ENCODE assay signal across 14 cellular contexts in the genomic region with DNA sequence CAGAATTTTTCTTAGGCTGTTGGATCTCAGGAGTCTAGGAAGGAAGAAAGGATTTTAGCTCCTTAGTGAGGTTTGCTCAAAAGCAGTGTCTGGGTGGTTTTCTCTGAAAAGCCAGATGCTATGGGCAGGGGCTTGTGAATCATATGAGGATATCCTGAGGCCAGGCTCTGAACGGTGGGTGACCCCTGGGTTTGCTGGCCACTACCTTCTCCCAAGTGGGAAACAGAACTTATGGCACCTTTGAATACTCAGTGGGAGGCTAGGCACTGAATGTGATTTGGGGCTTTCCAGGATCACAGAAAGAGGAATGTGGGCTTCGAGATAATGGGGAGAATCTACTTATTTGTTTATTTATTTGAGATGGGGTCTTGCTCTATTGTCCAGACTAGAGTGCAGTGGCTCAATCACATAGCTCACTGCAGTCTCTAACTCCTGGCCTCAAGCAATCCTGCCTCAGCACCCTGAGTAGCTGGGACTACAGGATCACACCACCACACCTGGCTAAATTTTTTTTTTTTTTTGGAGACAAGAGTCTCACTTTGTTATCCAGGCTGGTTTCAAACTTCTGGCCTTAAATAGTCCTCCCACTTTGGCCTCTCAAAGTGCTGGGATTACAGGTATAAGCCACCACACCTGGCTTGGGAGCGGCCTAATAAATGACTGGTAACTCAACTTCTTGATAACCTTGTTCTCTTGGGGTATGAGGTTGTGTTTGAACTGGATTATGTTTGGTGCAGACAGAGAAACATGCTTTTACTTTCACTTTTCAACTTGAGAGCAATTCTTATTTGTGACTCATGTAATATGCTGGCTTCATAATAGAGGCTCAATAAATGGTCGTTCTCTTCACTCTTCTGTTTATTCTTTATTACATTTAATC.
DNase-seq lines count a peak whose midpoint lies in the region; ATAC-seq and TF ChIP-seq lines count a peak whose summit lies in the region.
"Had no signal": no experiment of that assay in that cellular context is flagged by ENCODE, and none has a peak within 500 bp of the region (broad histone marks: within the 10 kb centered on the region; RNA-seq: fewer than 3 reads in every experiment).

No MANE protein-coding gene starts in this region.

- H3K4me3 ChIP-seq in hepatocyte (no peak overlapping the region), testis (no peak overlapping the region)
- H3K4me3 ChIP-seq: A549 had no signal

- no peaks in the 10 kb centered on the region for H3K36me3 ChIP-seq in hepatocyte (replicated peaks; ENCODE audit: insufficient read depth, low read depth)
- H3K36me3 ChIP-seq in testis (ENCODE audit: low read depth, missing control alignments) = no peaks in the 10 kb centered on the region

- DNase-seq in activated CD4-positive, alpha-beta T cell treated with anti-CD3 and anti-CD28 coated beads, Interleukin-2, amount 10 ng/mL, durations not matched to agents 24 days and 14 days = peak; percentile 56
- DNase-seq in activated CD4-positive, alpha-beta T cell treated with anti-CD3 and anti-CD28 coated beads, Interleukin-2, amount 50 U/mL, for 4 hours = no peak
- DNase-seq in activated CD8-positive, alpha-beta T cell treated with anti-CD3 and anti-CD28 coated beads for 36 hours = no peak
- DNase-seq in hepatocyte (ENCODE audit: low spot score) = no peak
- no peak for DNase-seq in testis
- no peak for DNase-seq in stimulated activated CD4-positive, alpha-beta T cell treated with anti-CD3 and anti-CD28 coated beads, Interleukin-15, amount 100 ng/mL, for 24 hours
- DNase-seq in activated CD4-positive, CD25-positive, alpha-beta regulatory T cell treated with anti-CD3 and anti-CD28 coated beads, Interleukin-2, amount 50 U/mL, for 72 hours = no peak
- DNase-seq in stimulated activated CD4-positive, alpha-beta T cell treated with anti-CD3 and anti-CD28 coated beads, Interleukin-4, amount 100 ng/mL, for 1 hour = no peak
- DNase-seq: anterior cingulate cortex, immature natural killer cell, NCI-H2081, T-helper 17 cell had no signal

- intact Hi-C loops in activated CD4-positive, alpha-beta T cell treated with anti-CD3 and anti-CD28 coated beads, Interleukin-2, amount 10 ng/mL, durations not matched to agents 24 days and 14 days (cut with micrococcal nuclease) = no loop called here
- intact Hi-C loops in activated CD8-positive, alpha-beta T cell treated with anti-CD3 and anti-CD28 coated beads for 36 hours (cut with micrococcal nuclease) = no loop called here
- intact Hi-C loops in testis (cut with DNase I; ENCODE audit: low total_unique reads) = no loop called here

- no peaks in the 10 kb centered on the region for H4K20me1 ChIP-seq in hepatocyte (ENCODE audit: insufficient read depth, poor library complexity, severe bottlenecking)

- no peaks in the 10 kb centered on the region for H3K4me1 ChIP-seq in hepatocyte (ENCODE audit: insufficient read depth)
- H3K4me1 ChIP-seq in testis = peaks cover 23% of the 10 kb centered on the region
- H3K4me1 ChIP-seq: A549 had no signal

- CTCF ChIA-PET in activated CD8-positive, alpha-beta T cell treated with anti-CD3 and anti-CD28 coated beads for 36 hours (lab: Charles Lee) = interaction anchor here (0.8 kb wide), 1 partner anchor 1496 kb away, joined by 3 read pairs; no protein-coding TSS in a partner anchor

- POLR2A ChIA-PET in activated CD8-positive, alpha-beta T cell treated with anti-CD3 and anti-CD28 coated beads for 36 hours (lab: Charles Lee) = no interaction called here

- H3K27me3 ChIP-seq in hepatocyte (peaks cover 6% of the 10 kb centered on the region), testis (no peaks in the 10 kb centered on the region)

- H3K9me2 ChIP-seq in hepatocyte (replicated peaks; ENCODE audit: insufficient read depth) = no peaks in the 10 kb centered on the region

- H3K27ac Mint-ChIP-seq in activated CD4-positive, alpha-beta T cell treated with anti-CD3 and anti-CD28 coated beads, Interleukin-2, amount 10 ng/mL, durations not matched to agents 24 days and 14 days = no peak overlapping the region
- H3K27ac Mint-ChIP-seq in activated CD8-positive, alpha-beta T cell treated with anti-CD3 and anti-CD28 coated beads for 36 hours = no peak overlapping the region
- H3K27ac Mint-ChIP-seq: immature natural killer cell, T-helper 17 cell had no signal

- H3K36me3 Mint-ChIP-seq in activated CD4-positive, alpha-beta T cell treated with anti-CD3 and anti-CD28 coated beads, Interleukin-2, amount 10 ng/mL, durations not matched to agents 24 days and 14 days (ENCODE audit: low read depth) = no peaks in the 10 kb centered on the region
- peaks cover 2% of the 10 kb centered on the region for H3K36me3 Mint-ChIP-seq in activated CD8-positive, alpha-beta T cell treated with anti-CD3 and anti-CD28 coated beads for 36 hours (ENCODE audit: low read depth)
- H3K36me3 Mint-ChIP-seq: immature natural killer cell had no signal

- no peak for TF ChIP-seq POLR2A in testis (IDR thresholded peaks at IDR 0.05)

- no peaks in the 10 kb centered on the region for H3K79me2 ChIP-seq in hepatocyte

- H3K4me1 Mint-ChIP-seq in activated CD4-positive, alpha-beta T cell treated with anti-CD3 and anti-CD28 coated beads, Interleukin-2, amount 10 ng/mL, durations not matched to agents 24 days and 14 days = peaks cover 6% of the 10 kb centered on the region
- peaks cover 4% of the 10 kb centered on the region for H3K4me1 Mint-ChIP-seq in activated CD8-positive, alpha-beta T cell treated with anti-CD3 and anti-CD28 coated beads for 36 hours (ENCODE audit: low read depth)
- H3K4me1 Mint-ChIP-seq: neural crest cell had no signal

- H2AFZ ChIP-seq in hepatocyte = no peak overlapping the region

- TF ChIP-seq CTCF in activated CD8-positive, alpha-beta T cell treated with anti-CD3 and anti-CD28 coated beads for 36 hours (IDR thresholded peaks at IDR 0.05) = no peak
- TF ChIP-seq CTCF in hepatocyte (IDR thresholded peaks at IDR 0.05; ENCODE audit: poor library complexity) = no peak
- TF ChIP-seq CTCF in testis (IDR thresholded peaks at IDR 0.05) = no peak

- H3K9me3 ChIP-seq in hepatocyte (ENCODE audit: low read depth) (peaks cover 7% of the 10 kb centered on the region), testis (no peaks in the 10 kb centered on the region)

- ATAC-seq in activated CD8-positive, alpha-beta T cell treated with anti-CD3 and anti-CD28 coated beads for 36 hours = peak; percentile 51
- ATAC-seq: A549, T-helper 17 cell had no signal

- WGBS in hepatocyte (ENCODE audit: low lambda C conversion rate, missing lambda C conversion rate) = 80% methylated on average over 4 of the region's 4 CpGs
- 59 to 67% methylated on average over 4 of the region's 4 CpGs for WGBS in testis, 2 donors

- H3K9me3 Mint-ChIP-seq in activated CD4-positive, alpha-beta T cell treated with anti-CD3 and anti-CD28 coated beads, Interleukin-2, amount 10 ng/mL, durations not matched to agents 24 days and 14 days = peaks cover 7% of the 10 kb centered on the region
- H3K9me3 Mint-ChIP-seq in activated CD8-positive, alpha-beta T cell treated with anti-CD3 and anti-CD28 coated beads for 36 hours = peaks cover 6% of the 10 kb centered on the region

- H3K27ac ChIP-seq in hepatocyte (peak overlapping the region; percentile 41), testis (peak overlapping the region; percentile 46 to 87)
- H3K27ac ChIP-seq: A549 had no signal

- no peak overlapping the region for H3K4me2 ChIP-seq in hepatocyte
- H3K4me2 ChIP-seq: A549 had no signal

- no peak overlapping the region for H3K4me3 Mint-ChIP-seq in activated CD4-positive, alpha-beta T cell treated with anti-CD3 and anti-CD28 coated beads, Interleukin-2, amount 10 ng/mL, durations not matched to agents 24 days and 14 days
- no peak overlapping the region for H3K4me3 Mint-ChIP-seq in activated CD8-positive, alpha-beta T cell treated with anti-CD3 and anti-CD28 coated beads for 36 hours
- H3K4me3 Mint-ChIP-seq: immature natural killer cell, neural crest cell, T-helper 17 cell had no signal

- H3K27me3 Mint-ChIP-seq in activated CD4-positive, alpha-beta T cell treated with anti-CD3 and anti-CD28 coated beads, Interleukin-2, amount 10 ng/mL, durations not matched to agents 24 days and 14 days = peaks cover 3% of the 10 kb centered on the region
- H3K27me3 Mint-ChIP-seq in activated CD8-positive, alpha-beta T cell treated with anti-CD3 and anti-CD28 coated beads for 36 hours = peaks cover 18% of the 10 kb centered on the region
